In the genomic region with DNA sequence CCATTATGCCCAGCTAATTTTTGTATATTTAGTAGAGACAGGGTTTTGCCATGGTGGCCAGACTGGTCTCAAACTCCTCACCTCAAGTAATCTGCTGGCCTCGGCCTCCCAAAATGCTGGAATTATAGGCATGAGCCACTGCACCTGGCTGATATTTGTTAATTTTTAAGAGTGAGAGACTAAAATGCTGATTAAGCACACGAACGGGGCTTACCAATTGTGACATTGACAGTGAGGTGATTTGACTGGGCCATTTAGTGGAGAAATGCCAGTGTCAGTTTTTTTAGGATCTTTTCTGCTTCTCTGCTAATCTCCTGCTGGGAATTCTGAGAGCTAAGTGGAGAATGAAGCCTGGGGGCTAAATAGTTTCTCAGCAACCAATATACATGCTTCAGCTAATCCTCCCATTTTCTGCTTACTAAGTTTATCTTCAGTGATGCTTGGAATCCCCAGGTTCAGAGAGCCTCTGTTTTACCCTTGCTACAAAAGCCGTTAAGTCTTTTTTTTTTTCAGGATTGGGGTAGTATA, we compare ENCODE assay signal across 31 cellular contexts. TPM values are rescaled to one million over a fixed set of nuclear protein-coding genes. Genes with fewer than 3 reads are reported as not detected.
"Had no signal": no experiment of that assay in that cellular context is flagged by ENCODE, and none has a peak within 500 bp of the region (broad histone marks: within the 10 kb centered on the region; RNA-seq: fewer than 3 reads in every experiment).

No MANE protein-coding gene starts in this region.

- H3K4me1 Mint-ChIP-seq: activated B cell treated with CpG ODN at 0.5 μM for 24 hours; activated CD4-positive, alpha-beta T cell treated with anti-CD3 and anti-CD28 coated beads, Interleukin-2, amount 10 ng/mL, durations not matched to agents 7 days and 5 days; activated naive CD4-positive, alpha-beta T cell treated with anti-CD3 and anti-CD28 coated beads, Interleukin-2, amount 10 ng/mL, durations not matched to agents 7 days and 5 days; activated naive CD8-positive, alpha-beta T cell treated with anti-CD3 and anti-CD28 coated beads, Interleukin-2, amount 10 ng/mL, durations not matched to agents 7 days and 5 days; activated T-helper 17 cell treated with anti-CD3 and anti-CD28 coated beads, Interleukin-2, amount 50 U/mL, for 72 hours; T-cell had no signal

- H3K36me3 Mint-ChIP-seq: activated CD4-positive, alpha-beta memory T cell treated with anti-CD3 and anti-CD28 coated beads for 36 hours; activated naive CD4-positive, alpha-beta T cell treated with anti-CD3 and anti-CD28 coated beads, Interleukin-2, amount 10 ng/mL, durations not matched to agents 7 days and 5 days; activated naive CD8-positive, alpha-beta T cell treated with anti-CD3 and anti-CD28 coated beads, Interleukin-2, amount 10 ng/mL, durations not matched to agents 7 days and 5 days; T-cell had no signal

- H3K36me3 ChIP-seq: adrenal gland, Peyer's patch had no signal

- FAIRE-seq: colon, TTC549 had no signal

- H3K27ac ChIP-seq: adrenal gland, Peyer's patch had no signal

- H3K27me3 ChIP-seq: Peyer's patch had no signal

- H3K9me3 Mint-ChIP-seq: activated CD4-positive, alpha-beta memory T cell treated with anti-CD3 and anti-CD28 coated beads for 36 hours; activated CD4-positive, alpha-beta T cell treated with anti-CD3 and anti-CD28 coated beads, Interleukin-2, amount 10 ng/mL, durations not matched to agents 7 days and 5 days; activated naive CD4-positive, alpha-beta T cell treated with anti-CD3 and anti-CD28 coated beads, Interleukin-2, amount 10 ng/mL, durations not matched to agents 7 days and 5 days; activated naive CD8-positive, alpha-beta T cell treated with anti-CD3 and anti-CD28 coated beads, Interleukin-2, amount 10 ng/mL, durations not matched to agents 7 days and 5 days; activated T-helper 17 cell treated with anti-CD3 and anti-CD28 coated beads, Interleukin-2, amount 50 U/mL, for 72 hours; T-cell had no signal

- H3K4me3 ChIP-seq: adrenal gland, Peyer's patch had no signal

- ATAC-seq: activated T-helper 17 cell treated with anti-CD3 and anti-CD28 coated beads, Interleukin-2, amount 50 U/mL, for 72 hours; T-cell had no signal

- H3K4me1 ChIP-seq: adrenal gland, Peyer's patch had no signal

- H3K9me3 ChIP-seq: adrenal gland, Peyer's patch had no signal

- H3K4me3 Mint-ChIP-seq: activated B cell treated with CpG ODN at 0.5 μM for 24 hours; activated CD4-positive, alpha-beta memory T cell treated with anti-CD3 and anti-CD28 coated beads for 36 hours; activated CD4-positive, alpha-beta T cell treated with anti-CD3 and anti-CD28 coated beads, Interleukin-2, amount 10 ng/mL, durations not matched to agents 7 days and 5 days; activated naive CD4-positive, alpha-beta T cell treated with anti-CD3 and anti-CD28 coated beads, Interleukin-2, amount 10 ng/mL, durations not matched to agents 7 days and 5 days; activated naive CD8-positive, alpha-beta T cell treated with anti-CD3 and anti-CD28 coated beads, Interleukin-2, amount 10 ng/mL, durations not matched to agents 7 days and 5 days; activated T-helper 17 cell treated with anti-CD3 and anti-CD28 coated beads, Interleukin-2, amount 50 U/mL, for 72 hours; T-cell had no signal

- H3K27ac Mint-ChIP-seq: activated B cell treated with CpG ODN at 0.5 μM for 24 hours; activated CD4-positive, alpha-beta memory T cell treated with anti-CD3 and anti-CD28 coated beads for 36 hours; activated CD4-positive, alpha-beta T cell treated with anti-CD3 and anti-CD28 coated beads, Interleukin-2, amount 10 ng/mL, durations not matched to agents 7 days and 5 days; activated naive CD4-positive, alpha-beta T cell treated with anti-CD3 and anti-CD28 coated beads, Interleukin-2, amount 10 ng/mL, durations not matched to agents 7 days and 5 days; activated naive CD8-positive, alpha-beta T cell treated with anti-CD3 and anti-CD28 coated beads, Interleukin-2, amount 10 ng/mL, durations not matched to agents 7 days and 5 days; activated T-helper 17 cell treated with anti-CD3 and anti-CD28 coated beads, Interleukin-2, amount 50 U/mL, for 72 hours; T-cell had no signal

- DNase-seq: activated B cell treated with CpG ODN at 0.5 μM for 24 hours; activated CD4-positive, alpha-beta memory T cell treated with anti-CD3 and anti-CD28 coated beads for 36 hours; activated CD4-positive, alpha-beta T cell treated with anti-CD3 and anti-CD28 coated beads, Interleukin-2, amount 10 ng/mL, durations not matched to agents 7 days and 5 days; activated gamma-delta T cell; activated naive CD4-positive, alpha-beta T cell treated with anti-CD3 and anti-CD28 coated beads, Interleukin-2, amount 10 ng/mL, durations not matched to agents 7 days and 5 days; activated naive CD8-positive, alpha-beta T cell treated with anti-CD3 and anti-CD28 coated beads, Interleukin-2, amount 10 ng/mL, durations not matched to agents 7 days and 5 days; activated T-cell treated with anti-CD3 and anti-CD28 coated beads for 4 hours; activated T-cell treated with anti-CD3 and anti-CD28 coated beads, Interleukin-2, amount 50 U/mL, for 48 hours; adrenal gland; anterior cingulate cortex; cerebellar nuclear complex; Karpas-422; NCI-H1048; NCI-H1417; NCI-H1930; NCI-H2171; NCI-H2227 treated with DMSO at 0.1 percent for 48 hours; NCI-H526; NCI-H774; NK-92 treated with Interleukin-12 subunit alpha and Interleukin-12 subunit beta, amount 100 ng/mL, for 24 hours; Peyer's patch; SIG-M5; T-cell; T-helper 2 cell; T1000 had no signal

- H3K27me3 Mint-ChIP-seq: activated naive CD4-positive, alpha-beta T cell treated with anti-CD3 and anti-CD28 coated beads, Interleukin-2, amount 10 ng/mL, durations not matched to agents 7 days and 5 days had no signal

RNA-seq across cellular contexts. Expression of a gene that starts 9.8 kb away (rescaled TPM):
- total RNA-seq: activated B cell treated with CpG ODN at 0.5 μM for 24 hours; activated CD4-positive, alpha-beta memory T cell treated with anti-CD3 and anti-CD28 coated beads for 36 hours; activated CD4-positive, alpha-beta T cell treated with anti-CD3 and anti-CD28 coated beads, Interleukin-2, amount 10 ng/mL, durations not matched to agents 7 days and 5 days; activated CD8-positive, alpha-beta memory T cell treated with anti-CD3 and anti-CD28 coated beads for 36 hours; activated naive CD8-positive, alpha-beta T cell treated with anti-CD3 and anti-CD28 coated beads, Interleukin-2, amount 10 ng/mL, durations not matched to agents 7 days and 5 days; activated T-helper 17 cell treated with anti-CD3 and anti-CD28 coated beads, Interleukin-2, amount 50 U/mL, for 72 hours; adrenal gland; cardiac septum; NCI-H460; Peyer's patch; T-cell had no signal
- polyA plus RNA-seq: adrenal gland had no signal

RNA-seq across cellular contexts. Expression of a gene that starts 24.6 kb away (rescaled TPM):
- total RNA-seq: activated B cell treated with CpG ODN at 0.5 μM for 24 hours; activated CD4-positive, alpha-beta memory T cell treated with anti-CD3 and anti-CD28 coated beads for 36 hours; activated CD4-positive, alpha-beta T cell treated with anti-CD3 and anti-CD28 coated beads, Interleukin-2, amount 10 ng/mL, durations not matched to agents 7 days and 5 days; activated CD8-positive, alpha-beta memory T cell treated with anti-CD3 and anti-CD28 coated beads for 36 hours; activated naive CD8-positive, alpha-beta T cell treated with anti-CD3 and anti-CD28 coated beads, Interleukin-2, amount 10 ng/mL, durations not matched to agents 7 days and 5 days; activated T-helper 17 cell treated with anti-CD3 and anti-CD28 coated beads, Interleukin-2, amount 50 U/mL, for 72 hours; adrenal gland; cardiac septum; NCI-H460; Peyer's patch; T-cell had no signal
- polyA plus RNA-seq: adrenal gland had no signal

RNA-seq across cellular contexts. Expression of a gene that starts 40.2 kb away (rescaled TPM):
- total RNA-seq: activated B cell treated with CpG ODN at 0.5 μM for 24 hours; activated CD4-positive, alpha-beta memory T cell treated with anti-CD3 and anti-CD28 coated beads for 36 hours; activated CD4-positive, alpha-beta T cell treated with anti-CD3 and anti-CD28 coated beads, Interleukin-2, amount 10 ng/mL, durations not matched to agents 7 days and 5 days; activated CD8-positive, alpha-beta memory T cell treated with anti-CD3 and anti-CD28 coated beads for 36 hours; activated naive CD8-positive, alpha-beta T cell treated with anti-CD3 and anti-CD28 coated beads, Interleukin-2, amount 10 ng/mL, durations not matched to agents 7 days and 5 days; activated T-helper 17 cell treated with anti-CD3 and anti-CD28 coated beads, Interleukin-2, amount 50 U/mL, for 72 hours; adrenal gland; cardiac septum; NCI-H460; Peyer's patch; T-cell had no signal
- polyA plus RNA-seq: adrenal gland had no signal

RNA-seq across cellular contexts. Expression of a gene that starts 44.3 kb away (rescaled TPM):
- total RNA-seq: activated B cell treated with CpG ODN at 0.5 μM for 24 hours; activated CD4-positive, alpha-beta memory T cell treated with anti-CD3 and anti-CD28 coated beads for 36 hours; activated CD4-positive, alpha-beta T cell treated with anti-CD3 and anti-CD28 coated beads, Interleukin-2, amount 10 ng/mL, durations not matched to agents 7 days and 5 days; activated CD8-positive, alpha-beta memory T cell treated with anti-CD3 and anti-CD28 coated beads for 36 hours; activated naive CD8-positive, alpha-beta T cell treated with anti-CD3 and anti-CD28 coated beads, Interleukin-2, amount 10 ng/mL, durations not matched to agents 7 days and 5 days; activated T-helper 17 cell treated with anti-CD3 and anti-CD28 coated beads, Interleukin-2, amount 50 U/mL, for 72 hours; adrenal gland; cardiac septum; NCI-H460; Peyer's patch; T-cell had no signal

RNA-seq across cellular contexts. Expression of a gene that starts 44.5 kb away (rescaled TPM):
- total RNA-seq: activated B cell treated with CpG ODN at 0.5 μM for 24 hours; activated CD4-positive, alpha-beta memory T cell treated with anti-CD3 and anti-CD28 coated beads for 36 hours; activated CD4-positive, alpha-beta T cell treated with anti-CD3 and anti-CD28 coated beads, Interleukin-2, amount 10 ng/mL, durations not matched to agents 7 days and 5 days; activated CD8-positive, alpha-beta memory T cell treated with anti-CD3 and anti-CD28 coated beads for 36 hours; activated naive CD8-positive, alpha-beta T cell treated with anti-CD3 and anti-CD28 coated beads, Interleukin-2, amount 10 ng/mL, durations not matched to agents 7 days and 5 days; activated T-helper 17 cell treated with anti-CD3 and anti-CD28 coated beads, Interleukin-2, amount 50 U/mL, for 72 hours; NCI-H460; T-cell had no signal
